ENCODE assay signal across 1 cellular context in the genomic region with DNA sequence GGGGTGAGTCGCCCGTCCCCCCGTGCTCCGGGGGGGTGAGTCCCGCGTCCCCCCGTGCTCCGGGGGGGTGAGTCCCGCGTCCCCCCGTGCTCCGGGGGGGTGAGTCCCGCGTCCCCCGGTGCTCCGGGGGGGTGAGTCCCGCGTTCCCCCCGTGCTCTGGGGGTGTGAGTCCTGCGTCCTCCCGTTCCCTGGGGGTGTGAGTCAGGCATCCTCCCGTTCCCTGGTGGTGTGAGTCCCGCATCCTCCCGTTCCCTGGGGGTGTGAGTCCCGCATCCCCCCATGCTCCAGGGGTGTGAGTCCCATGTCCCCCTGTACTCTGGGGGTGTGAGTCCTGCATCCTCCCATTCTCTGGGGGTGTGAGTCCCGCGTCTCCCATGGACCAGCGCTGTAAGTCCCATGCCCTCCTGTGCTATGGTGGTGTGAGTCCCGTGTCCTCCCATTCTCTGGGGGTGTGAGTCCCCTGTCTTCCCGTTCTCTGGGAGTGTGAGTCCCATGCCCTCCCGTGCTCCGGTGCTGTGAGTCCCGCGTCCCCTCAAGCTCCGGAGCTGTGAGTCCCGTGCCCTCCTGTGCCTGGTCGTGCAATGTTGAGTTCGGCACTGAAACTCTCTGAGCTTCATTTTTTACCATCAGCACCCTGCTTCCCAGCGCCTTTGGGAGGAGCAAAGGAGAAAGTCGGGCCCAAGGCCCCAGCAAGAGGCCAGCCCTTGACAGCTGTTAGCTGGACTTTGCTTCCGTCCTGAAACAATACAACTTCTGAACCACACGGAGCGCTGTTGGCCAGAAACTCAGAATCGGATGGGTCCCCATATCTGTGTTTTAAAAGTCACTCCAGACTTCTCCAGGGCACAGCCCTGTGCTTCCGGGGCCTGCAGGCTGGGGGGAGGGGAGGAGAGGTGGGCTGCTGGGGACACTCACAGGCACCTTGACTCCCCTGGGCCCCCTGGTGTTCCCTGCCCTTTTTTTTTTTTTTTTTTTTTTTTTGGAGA.
A peak's percentile ranks its signal among the peaks of the same experiment; 100 is the strongest.
TF ChIP-seq lines count a peak whose summit lies in the region.

No MANE protein-coding gene starts in this region.

TF ChIP-seq in K562, 482 proteins besides CTCF, POLR2A, EP300 and RAD21 (continued from another document and continues in another):
- TF ChIP-seq NBN (IDR thresholded peaks at IDR 0.05; ENCODE audit: low read depth) (0 out of 2 replicates have a peak, but pooled peaks have one; percentile 47), TOE1 (IDR thresholded peaks at IDR 0.05; ENCODE audit: borderline replicate concordance) (no peak), TOE1 (CRISPR knock-in tag; IDR thresholded peaks at IDR 0.05; ENCODE audit: borderline replicate concordance, low read depth) (no peak), SMC3 (conservative IDR thresholded peaks at IDR 0.05; ENCODE audit: insufficient read depth, low read depth, low read length) (0 out of 2 replicates have a peak, but pooled peaks have one; percentile 26), ELF1 (tag; IDR thresholded peaks at IDR 0.05) (no peak), POLR2B (IDR thresholded peaks at IDR 0.05; ENCODE audit: low read depth, partially characterized antibody) (no peak), ZC3H8 (IDR thresholded peaks at IDR 0.05) (no peak), PPARD (CRISPR knock-in tag; IDR thresholded peaks at IDR 0.05) (no peak), ZNF174 (CRISPR knock-in tag; IDR thresholded peaks at IDR 0.05) (no peak), PTTG1 (tag; IDR thresholded peaks at IDR 0.05; ENCODE audit: low read depth) (no peak), ZNF561 (CRISPR knock-in tag; conservative IDR thresholded peaks at IDR 0.05) (no peak), ZNF740 (CRISPR knock-in tag; IDR thresholded peaks at IDR 0.05) (peak; percentile 51; the same call in 1 of the 2 replicates), ZNF740 (tag; IDR thresholded peaks at IDR 0.05) (no peak), LEF1 (IDR thresholded peaks at IDR 0.05) (no peak), BRD9 (IDR thresholded peaks at IDR 0.05; ENCODE audit: low read depth, partially characterized antibody) (no peak), PHF21A (IDR thresholded peaks at IDR 0.05; ENCODE audit: borderline replicate concordance, low read depth) (no peak), L3MBTL2 (IDR thresholded peaks at IDR 0.05) (peak; percentile 36; the same call in 1 of the 2 replicates), JUND (IDR thresholded peaks at IDR 0.05; ENCODE audit: borderline replicate concordance, low read depth, low read length) (no peak), JUND (tag; IDR thresholded peaks at IDR 0.05; ENCODE audit: borderline replicate concordance, low read depth, low read length) (no peak; the same call in 2 of the 3 replicates), ZNF57 (CRISPR knock-in tag; IDR thresholded peaks at IDR 0.05) (no peak), ZNF212 (CRISPR knock-in tag; IDR thresholded peaks at IDR 0.05) (no peak), NFXL1 (CRISPR knock-in tag; IDR thresholded peaks at IDR 0.05) (no peak), ZBTB40 (IDR thresholded peaks at IDR 0.05) (no peak), ZBTB40 (CRISPR knock-in tag; IDR thresholded peaks at IDR 0.05) (no peak), ZNF518B (CRISPR knock-in tag; IDR thresholded peaks at IDR 0.05) (no peak), RHOXF2B (CRISPR knock-in tag; conservative IDR thresholded peaks at IDR 0.05) (no peak), MNT (conservative IDR thresholded peaks at IDR 0.05) (peak in 1 of 2 experiments; percentile 45; a peak in 1 of 4 replicates), ETV1 (tag; conservative IDR thresholded peaks at IDR 0.05; ENCODE audit: low read depth) (peak; percentile 77), ILF3 (IDR thresholded peaks at IDR 0.05; ENCODE audit: borderline replicate concordance) (no peak), NR2C1 (IDR thresholded peaks at IDR 0.05) (no peak), NR2C1 (tag; IDR thresholded peaks at IDR 0.05) (no peak)
- TF ChIP-seq, protein P1, sequence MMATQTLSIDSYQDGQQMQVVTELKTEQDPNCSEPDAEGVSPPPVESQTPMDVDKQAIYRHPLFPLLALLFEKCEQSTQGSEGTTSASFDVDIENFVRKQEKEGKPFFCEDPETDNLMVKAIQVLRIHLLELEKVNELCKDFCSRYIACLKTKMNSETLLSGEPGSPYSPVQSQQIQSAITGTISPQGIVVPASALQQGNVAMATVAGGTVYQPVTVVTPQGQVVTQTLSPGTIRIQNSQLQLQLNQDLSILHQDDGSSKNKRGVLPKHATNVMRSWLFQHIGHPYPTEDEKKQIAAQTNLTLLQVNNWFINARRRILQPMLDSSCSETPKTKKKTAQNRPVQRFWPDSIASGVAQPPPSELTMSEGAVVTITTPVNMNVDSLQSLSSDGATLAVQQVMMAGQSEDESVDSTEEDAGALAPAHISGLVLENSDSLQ (IDR thresholded peaks at IDR 0.05): peak; percentile 52; the same call in 1 of the 2 replicates
- TF ChIP-seq, protein P2, sequence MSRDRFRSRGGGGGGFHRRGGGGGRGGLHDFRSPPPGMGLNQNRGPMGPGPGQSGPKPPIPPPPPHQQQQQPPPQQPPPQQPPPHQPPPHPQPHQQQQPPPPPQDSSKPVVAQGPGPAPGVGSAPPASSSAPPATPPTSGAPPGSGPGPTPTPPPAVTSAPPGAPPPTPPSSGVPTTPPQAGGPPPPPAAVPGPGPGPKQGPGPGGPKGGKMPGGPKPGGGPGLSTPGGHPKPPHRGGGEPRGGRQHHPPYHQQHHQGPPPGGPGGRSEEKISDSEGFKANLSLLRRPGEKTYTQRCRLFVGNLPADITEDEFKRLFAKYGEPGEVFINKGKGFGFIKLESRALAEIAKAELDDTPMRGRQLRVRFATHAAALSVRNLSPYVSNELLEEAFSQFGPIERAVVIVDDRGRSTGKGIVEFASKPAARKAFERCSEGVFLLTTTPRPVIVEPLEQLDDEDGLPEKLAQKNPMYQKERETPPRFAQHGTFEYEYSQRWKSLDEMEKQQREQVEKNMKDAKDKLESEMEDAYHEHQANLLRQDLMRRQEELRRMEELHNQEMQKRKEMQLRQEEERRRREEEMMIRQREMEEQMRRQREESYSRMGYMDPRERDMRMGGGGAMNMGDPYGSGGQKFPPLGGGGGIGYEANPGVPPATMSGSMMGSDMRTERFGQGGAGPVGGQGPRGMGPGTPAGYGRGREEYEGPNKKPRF (IDR thresholded peaks at IDR 0.05; ENCODE audit: low read depth, low read length): no peak
- TF ChIP-seq, protein P3, sequence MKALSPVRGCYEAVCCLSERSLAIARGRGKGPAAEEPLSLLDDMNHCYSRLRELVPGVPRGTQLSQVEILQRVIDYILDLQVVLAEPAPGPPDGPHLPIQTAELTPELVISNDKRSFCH (CRISPR knock-in tag; IDR thresholded peaks at IDR 0.05): no peak
- TF ChIP-seq, protein P3 (tag; IDR thresholded peaks at IDR 0.05): 0 out of 2 replicates have a peak, but pooled peaks have one; percentile 28
- TF ChIP-seq, protein P4, sequence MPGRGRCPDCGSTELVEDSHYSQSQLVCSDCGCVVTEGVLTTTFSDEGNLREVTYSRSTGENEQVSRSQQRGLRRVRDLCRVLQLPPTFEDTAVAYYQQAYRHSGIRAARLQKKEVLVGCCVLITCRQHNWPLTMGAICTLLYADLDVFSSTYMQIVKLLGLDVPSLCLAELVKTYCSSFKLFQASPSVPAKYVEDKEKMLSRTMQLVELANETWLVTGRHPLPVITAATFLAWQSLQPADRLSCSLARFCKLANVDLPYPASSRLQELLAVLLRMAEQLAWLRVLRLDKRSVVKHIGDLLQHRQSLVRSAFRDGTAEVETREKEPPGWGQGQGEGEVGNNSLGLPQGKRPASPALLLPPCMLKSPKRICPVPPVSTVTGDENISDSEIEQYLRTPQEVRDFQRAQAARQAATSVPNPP (IDR thresholded peaks at IDR 0.05; ENCODE audit: borderline replicate concordance, insufficient read depth, insufficient read length): no peak
